ENCODE assay signal across 21 cellular contexts in the genomic region with DNA sequence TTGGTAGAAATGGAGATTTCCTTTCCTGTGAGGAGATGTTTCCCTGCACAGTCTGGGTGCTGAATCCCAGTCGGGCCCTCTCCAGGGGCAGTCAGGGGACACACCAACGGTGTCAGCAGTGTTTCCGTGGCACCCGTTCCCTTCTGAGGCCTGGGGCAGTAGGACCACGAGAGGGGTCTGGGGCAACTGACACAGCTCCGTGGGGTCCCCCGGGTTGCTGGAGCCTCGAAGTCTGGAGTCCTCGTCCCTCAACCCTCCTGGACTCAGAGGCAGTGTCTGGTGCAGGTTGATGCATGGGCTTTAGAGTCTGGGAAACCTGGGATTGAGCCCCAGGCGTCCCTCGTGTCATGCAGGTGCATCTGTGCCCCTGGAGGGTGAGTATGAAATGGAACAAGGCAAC.
DNase-seq lines count a peak whose midpoint lies in the region; ATAC-seq and TF ChIP-seq lines count a peak whose summit lies in the region.
"Had no signal": no experiment of that assay in that cellular context is flagged by ENCODE, and none has a peak within 500 bp of the region (broad histone marks: within the 10 kb centered on the region; RNA-seq: fewer than 3 reads in every experiment).

No MANE protein-coding gene starts in this region.

- no peaks in the 10 kb centered on the region for H3K79me2 ChIP-seq in osteoblast (ENCODE audit: insufficient read depth, low read length)

- intact Hi-C loops in tibial artery (cut with DNase I; ENCODE audit: low total_unique reads), result no loop called here

- DNase-seq in activated CD4-positive, CD25-positive, alpha-beta regulatory T cell treated with anti-CD3 and anti-CD28 coated beads, Interleukin-2, amount 50 U/mL, for 72 hours, result peak; percentile 17
- DNase-seq in RWPE2 (ENCODE audit: low spot score), result peak; percentile 44
- peak; percentile 29 for DNase-seq in osteoblast (ENCODE audit: insufficient read length, low spot score, missing footprints)
- peak; percentile 6 to 48 for DNase-seq in tibial artery
- no peak for DNase-seq in HEK293T (ENCODE audit: extremely low spot score)
- no peak for DNase-seq in cerebellum (ENCODE audit: low spot score)
- DNase-seq: DMS153, Kasumi-1, NCI-H1417, NCI-H187, NCI-H446, NCI-H526, OCI-M1, SHP77 had no signal

- H4K20me1 ChIP-seq in osteoblast (ENCODE audit: insufficient read depth, low read length), result no peaks in the 10 kb centered on the region
- H4K20me1 ChIP-seq: BLaER1 treated with 17β-estradiol and CSF1 and Interleukin-3, amounts not matched to agents 10 nM and 100 nM had no signal

- H2AFZ ChIP-seq in osteoblast (ENCODE audit: low read length), result no peak overlapping the region
- H2AFZ ChIP-seq: GM23338 had no signal

- H3K36me3 ChIP-seq in RWPE2 (ENCODE audit: low read depth) (no peaks in the 10 kb centered on the region), osteoblast (ENCODE audit: insufficient read depth, low read length) (no peaks in the 10 kb centered on the region), tibial artery (no peaks in the 10 kb centered on the region)
- H3K36me3 ChIP-seq: BLaER1 treated with 17β-estradiol and CSF1 and Interleukin-3, amounts not matched to agents 10 nM and 100 nM; HAP-1 had no signal

- POLR2A ChIA-PET in HEK293T (lab: Yijun Ruan, JAX), result no interaction called here

- no peaks in the 10 kb centered on the region for H3K4me1 ChIP-seq in RWPE2 (ENCODE audit: insufficient read depth, poor library complexity, severe bottlenecking)
- H3K4me1 ChIP-seq in osteoblast (ENCODE audit: insufficient read depth, low read length), result no peaks in the 10 kb centered on the region
- no peaks in the 10 kb centered on the region for H3K4me1 ChIP-seq in tibial artery
- H3K4me1 ChIP-seq: HAP-1 had no signal

- CTCF ChIA-PET in HEK293T (lab: Yijun Ruan, JAX), result no interaction called here

- ATAC-seq in activated CD4-positive, CD25-positive, alpha-beta regulatory T cell treated with anti-CD3 and anti-CD28 coated beads, Interleukin-2, amount 50 U/mL, for 24 hours, result no peak
- no peak for ATAC-seq in RWPE2 (ENCODE audit: low read depth)
- ATAC-seq in HG03039 (IDR thresholded peaks at IDR 0.05; ENCODE audit: unreplicated experiment), result no peak
- ATAC-seq: CD8-positive, alpha-beta T cell; GM23338 had no signal

- no peak overlapping the region for H3K27ac ChIP-seq in RWPE2 (ENCODE audit: poor library complexity, severe bottlenecking)
- no peak overlapping the region for H3K27ac ChIP-seq in osteoblast (ENCODE audit: low read depth, low read length)
- H3K27ac ChIP-seq in tibial artery, result no peak overlapping the region
- H3K27ac ChIP-seq: 22Rv1; BLaER1 treated with 17β-estradiol and CSF1 and Interleukin-3, amounts not matched to agents 10 nM and 100 nM had no signal

- TF ChIP-seq CTCF in RWPE2 (IDR thresholded peaks at IDR 0.05; ENCODE audit: poor library complexity, severe bottlenecking) (no peak), osteoblast (IDR thresholded peaks at IDR 0.05; ENCODE audit: extremely low read depth, low read depth, low read length) (no peak), tibial artery (IDR thresholded peaks at IDR 0.05) (no peak)

- H3K4me2 ChIP-seq in osteoblast (ENCODE audit: insufficient read depth, low read length), result no peak overlapping the region
- H3K4me2 ChIP-seq: BLaER1 treated with 17β-estradiol and CSF1 and Interleukin-3, amounts not matched to agents 10 nM and 100 nM; GM23338 had no signal

- no peaks in the 10 kb centered on the region for H3K27me3 ChIP-seq in RWPE2 (ENCODE audit: insufficient read depth, poor library complexity, severe bottlenecking)
- no peaks in the 10 kb centered on the region for H3K27me3 ChIP-seq in osteoblast (ENCODE audit: insufficient read depth, low read length)
- peaks cover 0 to 23% of the 10 kb centered on the region in 2 donors for H3K27me3 ChIP-seq in tibial artery
- H3K27me3 ChIP-seq: BLaER1 treated with 17β-estradiol and CSF1 and Interleukin-3, amounts not matched to agents 10 nM and 100 nM had no signal

- no peaks in the 10 kb centered on the region for H3K9me3 ChIP-seq in RWPE2 (ENCODE audit: severe bottlenecking)
- H3K9me3 ChIP-seq in osteoblast (ENCODE audit: low read depth, low read length), result no peaks in the 10 kb centered on the region
- H3K9me3 ChIP-seq in tibial artery, result no peaks in the 10 kb centered on the region
- H3K9me3 ChIP-seq: BLaER1 treated with 17β-estradiol and CSF1 and Interleukin-3, amounts not matched to agents 10 nM and 100 nM; HAP-1 had no signal

- H3K4me3 ChIP-seq in RWPE2 (ENCODE audit: severe bottlenecking) (no peak overlapping the region), osteoblast (ENCODE audit: insufficient read depth, low read length) (no peak overlapping the region), tibial artery (no peak overlapping the region)
- H3K4me3 ChIP-seq: BLaER1 treated with 17β-estradiol and CSF1 and Interleukin-3, amounts not matched to agents 10 nM and 100 nM; GM23338; HAP-1 had no signal

TF ChIP-seq in HEK293T, 16 proteins besides CTCF, POLR2A, EP300 and RAD21:
- TF ChIP-seq SUZ12 (IDR thresholded peaks at IDR 0.05), result no peak
- TF ChIP-seq BHLHE40 (IDR thresholded peaks at IDR 0.05; ENCODE audit: borderline replicate concordance), result no peak
- no peak for TF ChIP-seq FOXA1 (IDR thresholded peaks at IDR 0.05)
- TF ChIP-seq CTBP1 (IDR thresholded peaks at IDR 0.05; ENCODE audit: borderline replicate concordance), result no peak
- TF ChIP-seq FOXM1 (IDR thresholded peaks at IDR 0.05; ENCODE audit: borderline replicate concordance), result no peak
- no peak for TF ChIP-seq ZNF384 (IDR thresholded peaks at IDR 0.05)
- no peak for TF ChIP-seq L3MBTL2 (conservative IDR thresholded peaks at IDR 0.05)
- TF ChIP-seq, protein P1, sequence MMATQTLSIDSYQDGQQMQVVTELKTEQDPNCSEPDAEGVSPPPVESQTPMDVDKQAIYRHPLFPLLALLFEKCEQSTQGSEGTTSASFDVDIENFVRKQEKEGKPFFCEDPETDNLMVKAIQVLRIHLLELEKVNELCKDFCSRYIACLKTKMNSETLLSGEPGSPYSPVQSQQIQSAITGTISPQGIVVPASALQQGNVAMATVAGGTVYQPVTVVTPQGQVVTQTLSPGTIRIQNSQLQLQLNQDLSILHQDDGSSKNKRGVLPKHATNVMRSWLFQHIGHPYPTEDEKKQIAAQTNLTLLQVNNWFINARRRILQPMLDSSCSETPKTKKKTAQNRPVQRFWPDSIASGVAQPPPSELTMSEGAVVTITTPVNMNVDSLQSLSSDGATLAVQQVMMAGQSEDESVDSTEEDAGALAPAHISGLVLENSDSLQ (IDR thresholded peaks at IDR 0.05), result no peak
- TF ChIP-seq TARDBP (IDR thresholded peaks at IDR 0.05), result no peak
- no peak for TF ChIP-seq FOXK2 (IDR thresholded peaks at IDR 0.05)
- no peak for TF ChIP-seq NFRKB (IDR thresholded peaks at IDR 0.05)
- no peak for TF ChIP-seq HDGF (IDR thresholded peaks at IDR 0.05; ENCODE audit: borderline replicate concordance)

Comparison
In these comparisons a context has a peak if more than half of its experiments do, and no peak if none do; other contexts are left out.
1. DNase-seq: peak in activated CD4-positive, CD25-positive, alpha-beta regulatory T cell treated with anti-CD3 and anti-CD28 coated beads, Interleukin-2, amount 50 U/mL, for 72 hours (single experiment), RWPE2 (single experiment), osteoblast (single experiment) and tibial artery (2 of 2); none in HEK293T (single experiment) and cerebellum (single experiment).